ENCODE assay signal across 23 cellular contexts in the genomic region with DNA sequence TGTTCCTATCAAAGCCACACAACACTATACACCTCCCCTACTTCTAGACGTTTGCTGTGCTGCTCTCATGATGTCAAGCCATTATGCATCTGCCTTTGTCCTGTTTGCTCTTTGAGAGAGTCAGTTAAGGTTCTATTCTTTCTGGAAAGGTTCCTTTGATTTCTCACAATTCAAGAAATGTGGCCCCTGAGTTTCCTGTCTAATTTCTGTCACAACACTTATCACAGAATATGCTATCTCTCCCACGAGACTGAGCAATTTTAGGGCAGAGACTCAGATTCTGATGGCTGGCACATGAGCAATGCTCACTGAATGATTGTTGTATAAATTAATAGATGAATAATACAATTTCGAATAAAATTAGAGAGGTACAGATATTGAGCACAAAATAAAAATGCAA.
"Had no signal": no experiment of that assay in that cellular context is flagged by ENCODE, and none has a peak within 500 bp of the region (broad histone marks: within the 10 kb centered on the region; RNA-seq: fewer than 3 reads in every experiment).

No MANE protein-coding gene starts in this region.

- H3K4me3 ChIP-seq: colonic mucosa, coronary artery, dorsolateral prefrontal cortex, esophagus muscularis mucosa, esophagus squamous epithelium, gastrocnemius medialis, gastroesophageal sphincter, heart left ventricle, heart right ventricle had no signal

- H3K27me3 ChIP-seq: dorsolateral prefrontal cortex, esophagus muscularis mucosa, esophagus squamous epithelium, gastrocnemius medialis, gastroesophageal sphincter, heart left ventricle, heart right ventricle had no signal

- DNase-seq: colonic mucosa; cortex of kidney; dermis blood vessel endothelial cell; dorsolateral prefrontal cortex; effector CD4-positive, alpha-beta T cell; effector CD8-positive, alpha-beta T cell; effector memory CD4-positive, alpha-beta T cell; effector memory CD8-positive, alpha-beta T cell; endodermal cell; erythroblast; esophagus squamous epithelium; foreskin fibroblast; foreskin keratinocyte; foreskin melanocyte; gastrocnemius medialis; glutamatergic neuron; head of caudate nucleus; heart left ventricle; heart right ventricle had no signal

- H3K4me1 ChIP-seq: colonic mucosa, esophagus squamous epithelium, foreskin keratinocyte, gastrocnemius medialis, heart left ventricle, heart right ventricle had no signal

- H3K9me3 ChIP-seq: colonic mucosa, esophagus muscularis mucosa, esophagus squamous epithelium, gastrocnemius medialis, gastroesophageal sphincter, heart left ventricle, heart right ventricle had no signal

- H3K27ac ChIP-seq: colonic mucosa, coronary artery, dorsolateral prefrontal cortex, epithelial cell of prostate, esophagus muscularis mucosa, esophagus squamous epithelium, foreskin keratinocyte, gastrocnemius medialis, gastroesophageal sphincter, heart left ventricle, heart right ventricle had no signal

- H3K36me3 ChIP-seq: colonic mucosa, esophagus muscularis mucosa, esophagus squamous epithelium, gastrocnemius medialis, gastroesophageal sphincter, heart left ventricle, heart right ventricle had no signal
